Comparison of ENCODE assay signal across 15 cellular contexts in the genomic region with DNA sequence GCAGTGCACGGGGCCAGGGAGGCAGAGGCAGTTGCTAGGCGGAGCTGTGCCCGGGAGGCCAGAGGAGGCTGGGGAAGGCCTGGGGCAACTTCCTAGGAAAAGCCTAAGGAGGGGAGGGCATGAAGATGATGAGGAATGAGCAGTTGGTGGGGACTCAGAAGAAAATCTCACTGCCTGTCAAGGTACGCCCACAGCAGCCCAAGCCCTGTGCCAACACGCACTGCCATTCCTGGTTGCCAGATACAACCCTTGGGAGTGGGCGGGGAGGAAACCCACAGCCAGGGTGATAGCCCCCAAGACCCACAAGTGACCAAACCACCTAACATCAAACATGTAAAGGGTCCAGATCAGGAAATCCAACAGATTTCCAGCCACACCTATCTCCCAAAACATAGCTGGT. TPM values are rescaled to one million over a fixed set of nuclear protein-coding genes. Genes with fewer than 3 reads are reported as not detected.
DNase-seq lines count a peak whose midpoint lies in the region; ATAC-seq and TF ChIP-seq lines count a peak whose summit lies in the region.
"Had no signal": no experiment of that assay in that cellular context is flagged by ENCODE, and none has a peak within 500 bp of the region (broad histone marks: within the 10 kb centered on the region; RNA-seq: fewer than 3 reads in every experiment).

No MANE protein-coding gene starts in this region.

- peaks cover 7% of the 10 kb centered on the region for H3K27me3 Mint-ChIP-seq in activated naive CD8-positive, alpha-beta T cell treated with anti-CD3 and anti-CD28 coated beads, Interleukin-2, amount 10 ng/mL, durations not matched to agents 7 days and 5 days
- H3K27me3 Mint-ChIP-seq in activated naive CD8-positive, alpha-beta T cell treated with anti-CD3 and anti-CD28 coated beads, Interleukin-2, amount 50 U/mL, for 24 hours = no peaks in the 10 kb centered on the region
- peaks cover under 1% of the 10 kb centered on the region for H3K27me3 Mint-ChIP-seq in activated T-helper 17 cell treated with anti-CD3 and anti-CD28 coated beads, Interleukin-2, amount 50 U/mL, for 72 hours

- H3K4me3 Mint-ChIP-seq in activated naive CD8-positive, alpha-beta T cell treated with anti-CD3 and anti-CD28 coated beads, Interleukin-2, amount 10 ng/mL, durations not matched to agents 7 days and 5 days = no peak overlapping the region
- H3K4me3 Mint-ChIP-seq in activated naive CD8-positive, alpha-beta T cell treated with anti-CD3 and anti-CD28 coated beads, Interleukin-2, amount 50 U/mL, for 24 hours = no peak overlapping the region
- no peak overlapping the region for H3K4me3 Mint-ChIP-seq in activated T-helper 17 cell treated with anti-CD3 and anti-CD28 coated beads, Interleukin-2, amount 50 U/mL, for 72 hours
- H3K4me3 Mint-ChIP-seq: B cell; CD8-positive, alpha-beta T cell; H9 had no signal

- H3K4me1 ChIP-seq in lower lobe of right lung = peaks cover 24% of the 10 kb centered on the region
- peaks cover 0 to 13% (median 6%) of the 10 kb centered on the region in 6 donors for H3K4me1 ChIP-seq in spleen

- no peaks in the 10 kb centered on the region for H3K9me3 ChIP-seq in lower lobe of right lung
- H3K9me3 ChIP-seq in spleen = no peaks in the 10 kb centered on the region
- H3K9me3 ChIP-seq: BLaER1 treated with 17β-estradiol and CSF1 and Interleukin-3, amounts not matched to agents 10 nM and 100 nM had no signal

- no peaks in the 10 kb centered on the region for H3K9me3 Mint-ChIP-seq in activated naive CD8-positive, alpha-beta T cell treated with anti-CD3 and anti-CD28 coated beads, Interleukin-2, amount 10 ng/mL, durations not matched to agents 7 days and 5 days
- H3K9me3 Mint-ChIP-seq in activated naive CD8-positive, alpha-beta T cell treated with anti-CD3 and anti-CD28 coated beads, Interleukin-2, amount 50 U/mL, for 24 hours = no peaks in the 10 kb centered on the region
- H3K9me3 Mint-ChIP-seq in activated T-helper 17 cell treated with anti-CD3 and anti-CD28 coated beads, Interleukin-2, amount 50 U/mL, for 72 hours = no peaks in the 10 kb centered on the region
- H3K9me3 Mint-ChIP-seq: CD8-positive, alpha-beta T cell; H9 had no signal

- no peaks in the 10 kb centered on the region for H3K36me3 ChIP-seq in lower lobe of right lung
- no peaks in the 10 kb centered on the region for H3K36me3 ChIP-seq in spleen
- H3K36me3 ChIP-seq: BLaER1 treated with 17β-estradiol and CSF1 and Interleukin-3, amounts not matched to agents 10 nM and 100 nM had no signal

- no peak overlapping the region for H3K4me3 ChIP-seq in lower lobe of right lung
- no peak overlapping the region for H3K4me3 ChIP-seq in spleen
- H3K4me3 ChIP-seq: BLaER1 treated with 17β-estradiol and CSF1 and Interleukin-3, amounts not matched to agents 10 nM and 100 nM had no signal

- intact Hi-C loops in lower lobe of right lung (cut with DNase I) = no loop called here
- intact Hi-C loops in spleen (cut with DNase I; ENCODE audit: low total_unique reads) = no loop called here

- H3K27me3 ChIP-seq in lower lobe of right lung (ENCODE audit: low read depth) (no peaks in the 10 kb centered on the region), spleen (replicated peaks in 1 of 7) (peaks cover 0 to 18% (median 0%) of the 10 kb centered on the region in 7 donors)

- peaks cover 20% of the 10 kb centered on the region for H3K4me1 Mint-ChIP-seq in activated naive CD8-positive, alpha-beta T cell treated with anti-CD3 and anti-CD28 coated beads, Interleukin-2, amount 10 ng/mL, durations not matched to agents 7 days and 5 days
- peaks cover 11% of the 10 kb centered on the region for H3K4me1 Mint-ChIP-seq in activated naive CD8-positive, alpha-beta T cell treated with anti-CD3 and anti-CD28 coated beads, Interleukin-2, amount 50 U/mL, for 24 hours
- H3K4me1 Mint-ChIP-seq in activated T-helper 17 cell treated with anti-CD3 and anti-CD28 coated beads, Interleukin-2, amount 50 U/mL, for 72 hours = peaks cover 21% of the 10 kb centered on the region

- H3K27ac ChIP-seq in lower lobe of right lung = no peak overlapping the region
- H3K27ac ChIP-seq in spleen = no peak overlapping the region
- H3K27ac ChIP-seq: BLaER1 treated with 17β-estradiol and CSF1 and Interleukin-3, amounts not matched to agents 10 nM and 100 nM had no signal

- WGBS in spleen, 5 donors = 90 to 97% (median 94%) methylated on average over 6 of the region's 6 CpGs

- POLR2A ChIA-PET in activated naive CD8-positive, alpha-beta T cell treated with anti-CD3 and anti-CD28 coated beads, Interleukin-2, amount 10 ng/mL, durations not matched to agents 7 days and 5 days (lab: Charles Lee) = no interaction called here

- peak overlapping the region; percentile 56 for H3K27ac Mint-ChIP-seq in activated naive CD8-positive, alpha-beta T cell treated with anti-CD3 and anti-CD28 coated beads, Interleukin-2, amount 10 ng/mL, durations not matched to agents 7 days and 5 days
- no peak overlapping the region for H3K27ac Mint-ChIP-seq in activated naive CD8-positive, alpha-beta T cell treated with anti-CD3 and anti-CD28 coated beads, Interleukin-2, amount 50 U/mL, for 24 hours
- no peak overlapping the region for H3K27ac Mint-ChIP-seq in activated T-helper 17 cell treated with anti-CD3 and anti-CD28 coated beads, Interleukin-2, amount 50 U/mL, for 72 hours
- H3K27ac Mint-ChIP-seq: B cell; CD8-positive, alpha-beta T cell; H9 had no signal

- TF ChIP-seq CTCF in lower lobe of right lung (IDR thresholded peaks at IDR 0.05) (no peak), spleen (IDR thresholded peaks at IDR 0.05 in 8 of 11, conservative IDR thresholded peaks at IDR 0.05 in 3 of 11) (no peak)

- no peak for TF ChIP-seq POLR2A in spleen (IDR thresholded peaks at IDR 0.05)

- no peak for DNase-seq in activated naive CD8-positive, alpha-beta T cell treated with anti-CD3 and anti-CD28 coated beads, Interleukin-2, amount 10 ng/mL, durations not matched to agents 7 days and 5 days
- DNase-seq in activated naive CD8-positive, alpha-beta T cell treated with anti-CD3 and anti-CD28 coated beads, Interleukin-2, amount 50 U/mL, for 24 hours = no peak
- DNase-seq in lower lobe of right lung = peak; percentile 23
- DNase-seq in spleen = peak; percentile 41
- no peak for DNase-seq in NCI-H2227 treated with DMSO at 0.1 percent for 48 hours (lab: John Stamatoyannopoulos, UW)
- DNase-seq: Calu3; CD8-positive, alpha-beta T cell; DMS79 treated with DMSO at 0.1 percent for 48 hours; GF-D8; H9 had no signal

- no peaks in the 10 kb centered on the region for H3K36me3 Mint-ChIP-seq in activated naive CD8-positive, alpha-beta T cell treated with anti-CD3 and anti-CD28 coated beads, Interleukin-2, amount 10 ng/mL, durations not matched to agents 7 days and 5 days
- no peaks in the 10 kb centered on the region for H3K36me3 Mint-ChIP-seq in activated naive CD8-positive, alpha-beta T cell treated with anti-CD3 and anti-CD28 coated beads, Interleukin-2, amount 50 U/mL, for 24 hours (ENCODE audit: low read depth)
- no peaks in the 10 kb centered on the region for H3K36me3 Mint-ChIP-seq in activated T-helper 17 cell treated with anti-CD3 and anti-CD28 coated beads, Interleukin-2, amount 50 U/mL, for 72 hours (ENCODE audit: low read depth)
- H3K36me3 Mint-ChIP-seq: CD8-positive, alpha-beta T cell had no signal

- no peak for ATAC-seq in activated naive CD8-positive, alpha-beta T cell treated with anti-CD3 and anti-CD28 coated beads, Interleukin-2, amount 10 ng/mL, durations not matched to agents 7 days and 5 days (ENCODE audit: low read depth)
- ATAC-seq in activated naive CD8-positive, alpha-beta T cell treated with anti-CD3 and anti-CD28 coated beads, Interleukin-2, amount 50 U/mL, for 24 hours = no peak
- ATAC-seq in lower lobe of right lung (no peak), GM21717 (IDR thresholded peaks at IDR 0.05; ENCODE audit: unreplicated experiment) (no peak)
- no peak for ATAC-seq in activated T-helper 17 cell treated with anti-CD3 and anti-CD28 coated beads, Interleukin-2, amount 50 U/mL, for 72 hours (replicated peaks)
- ATAC-seq: CD8-positive, alpha-beta T cell; HepG2 had no signal

RNA-seq across cellular contexts. Expression of a gene that starts 36.2 kb away (rescaled TPM):
- total RNA-seq in activated naive CD8-positive, alpha-beta T cell treated with anti-CD3 and anti-CD28 coated beads, Interleukin-2, amount 10 ng/mL, durations not matched to agents 7 days and 5 days = 10 to 100 TPM; 16.0 to 16.9 TPM
- total RNA-seq in lower lobe of right lung (3.6 TPM), spleen (1 to 10 TPM in 6 of 7 donors, under 1 TPM in 1; 0.66 to 6.5 (median 2.9) TPM)
- 1 to 10 TPM in 2 of 3 donors, under 1 TPM in 1; 0.86 to 1.4 (median 1.3) TPM for polyA plus RNA-seq in spleen
- under 1 TPM; 0.19 to 0.45 TPM for total RNA-seq in activated T-helper 17 cell treated with anti-CD3 and anti-CD28 coated beads, Interleukin-2, amount 50 U/mL, for 72 hours

Comparison
In these comparisons a context has a peak if more than half of its experiments do, and no peak if none do; other contexts are left out.
1. DNase-seq: peak in lower lobe of right lung (single experiment) and spleen (single experiment); none in activated naive CD8-positive, alpha-beta T cell treated with anti-CD3 and anti-CD28 coated beads, Interleukin-2, amount 10 ng/mL, durations not matched to agents 7 days and 5 days (single experiment), activated naive CD8-positive, alpha-beta T cell treated with anti-CD3 and anti-CD28 coated beads, Interleukin-2, amount 50 U/mL, for 24 hours (single experiment) and NCI-H2227 treated with DMSO at 0.1 percent for 48 hours (single experiment).